ENCODE assay signal across 22 cellular contexts in the genomic region with DNA sequence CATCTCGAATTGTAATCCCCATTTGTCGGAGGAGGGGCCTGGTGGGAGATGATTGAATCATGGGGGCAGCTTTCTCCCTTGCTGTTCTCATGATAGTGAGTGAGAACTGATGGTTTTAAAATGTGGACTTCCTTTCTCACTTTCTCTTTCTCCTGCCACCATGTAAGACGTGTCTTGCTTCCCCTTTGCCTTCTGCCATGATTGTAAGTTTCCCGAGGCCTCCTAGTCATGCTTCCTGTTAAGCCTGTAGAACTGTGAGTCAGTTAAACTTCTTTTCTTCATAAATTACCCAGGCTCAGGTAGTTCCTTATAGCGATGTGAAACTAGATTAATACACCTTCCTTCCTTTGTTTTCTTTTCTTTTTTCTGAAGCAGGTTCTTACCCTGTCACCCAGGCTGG. TPM values are rescaled to one million over a fixed set of nuclear protein-coding genes. Genes with fewer than 3 reads are reported as not detected.
DNase-seq lines count a peak whose midpoint lies in the region; ATAC-seq and TF ChIP-seq lines count a peak whose summit lies in the region.
"Had no signal": no experiment of that assay in that cellular context is flagged by ENCODE, and none has a peak within 500 bp of the region (broad histone marks: within the 10 kb centered on the region; RNA-seq: fewer than 3 reads in every experiment).

No MANE protein-coding gene starts in this region.

- peaks cover 11% of the 10 kb centered on the region for H3K36me3 Mint-ChIP-seq in endodermal cell (ENCODE audit: low read depth)

- peaks cover 5% of the 10 kb centered on the region for H3K9me3 Mint-ChIP-seq in endodermal cell

- peak overlapping the region; percentile 4 for H3K27ac Mint-ChIP-seq in endodermal cell
- H3K27ac Mint-ChIP-seq: brain; effector memory CD8-positive, alpha-beta T cell; memory B cell; stimulated activated memory B cell treated with anti-CD40 and anti-IgM and Interleukin-4, amounts not matched to agents 10 μg/mL and 1 μg/mL and 100 μg/mL, for 72 hours had no signal

- no peak for ATAC-seq in GM21717 (IDR thresholded peaks at IDR 0.05; ENCODE audit: unreplicated experiment)
- ATAC-seq: effector memory CD8-positive, alpha-beta T cell; GM12878; stimulated activated memory B cell treated with anti-CD40 and anti-IgM and Interleukin-4, amounts not matched to agents 10 μg/mL and 1 μg/mL and 100 μg/mL, for 72 hours had no signal

- H3K4me3 Mint-ChIP-seq in endodermal cell = no peak overlapping the region
- H3K4me3 Mint-ChIP-seq: brain; CD4-positive, alpha-beta memory T cell; effector memory CD8-positive, alpha-beta T cell; memory B cell; stimulated activated memory B cell treated with anti-CD40 and anti-IgM and Interleukin-4, amounts not matched to agents 10 μg/mL and 1 μg/mL and 100 μg/mL, for 72 hours had no signal

- peaks cover 8% of the 10 kb centered on the region for H3K9me3 ChIP-seq in endodermal cell (ENCODE audit: control insufficient read depth, low read length)
- H3K9me3 ChIP-seq in prostate gland = no peaks in the 10 kb centered on the region
- H3K9me3 ChIP-seq: neutrophil had no signal

- H3K27me3 Mint-ChIP-seq in endodermal cell (ENCODE audit: insufficient read depth) = no peaks in the 10 kb centered on the region
- H3K27me3 Mint-ChIP-seq: effector memory CD8-positive, alpha-beta T cell had no signal

- H3K27me3 ChIP-seq in endodermal cell (ENCODE audit: control insufficient read depth, insufficient read depth, low read length, poor library complexity, severe bottlenecking) (no peaks in the 10 kb centered on the region), prostate gland (replicated peaks; ENCODE audit: insufficient read depth) (no peaks in the 10 kb centered on the region)
- H3K27me3 ChIP-seq: neutrophil had no signal

- intact Hi-C loops in prostate gland (cut with DNase I) = no loop called here

- no peak overlapping the region for H3K4me3 ChIP-seq in GM12864 (ENCODE audit: low read depth, low read length)
- no peak overlapping the region for H3K4me3 ChIP-seq in endodermal cell (ENCODE audit: low read length)
- H3K4me3 ChIP-seq in prostate gland = no peak overlapping the region
- H3K4me3 ChIP-seq: GM12878, skin epidermis had no signal

- TF ChIP-seq CTCF in GM12864 (IDR thresholded peaks at IDR 0.05; ENCODE audit: low read depth, low read length, missing control alignments) (no peak), endodermal cell (conservative IDR thresholded peaks at IDR 0.05) (no peak), prostate gland (IDR thresholded peaks at IDR 0.05) (no peak)

- DNase-seq in EL (peak; percentile 17), GM12864 (ENCODE audit: low read depth) (peak; percentile 7), OCI-M1 (lab: John Stamatoyannopoulos, UW) (peak; percentile 80), endodermal cell (no peak), AG20443 (ENCODE audit: low spot score) (no peak), prostate gland (ENCODE audit: low spot score) (no peak)
- DNase-seq: activated effector memory CD4-positive, alpha-beta T cell treated with Interleukin-2 at 50 U/mL for 16 hours; CD4-positive, alpha-beta memory T cell; DMS153; effector memory CD8-positive, alpha-beta T cell; NCI-H1417 treated with DMSO at 0.1 percent for 48 hours; NCI-H2107; NCI-H510A; stimulated activated CD4-positive, alpha-beta T cell treated with anti-CD3 and anti-CD28 coated beads, Interleukin-2, amount 100 ng/mL, for 24 hours; T-helper 9 cell had no signal

- TF ChIP-seq POLR2A in prostate gland (IDR thresholded peaks at IDR 0.05) = no peak

- H3K9ac ChIP-seq in endodermal cell (ENCODE audit: extremely low read depth, low read length, poor library complexity, severe bottlenecking) = no peak overlapping the region

- H3K27ac ChIP-seq in endodermal cell (ENCODE audit: low read depth, low read length) (no peak overlapping the region), prostate gland (no peak overlapping the region)
- H3K27ac ChIP-seq: neutrophil, skin epidermis had no signal

- H3K4me1 ChIP-seq in endodermal cell (ENCODE audit: control insufficient read depth, insufficient read depth, low read length) = no peaks in the 10 kb centered on the region
- H3K4me1 ChIP-seq in prostate gland (replicated peaks) = no peaks in the 10 kb centered on the region

- 87 to 88% methylated on average over 2 to 5 of the region's 5 CpGs for WGBS in endodermal cell (ENCODE audit: insufficient coverage in 1 of 2, insufficient read length in 1 of 2), 2 experiments
- WGBS in prostate gland = 76% methylated on average over 5 of the region's 5 CpGs

- H3K4me1 Mint-ChIP-seq in endodermal cell = no peaks in the 10 kb centered on the region
- H3K4me1 Mint-ChIP-seq: brain; memory B cell; stimulated activated memory B cell treated with anti-CD40 and anti-IgM and Interleukin-4, amounts not matched to agents 10 μg/mL and 1 μg/mL and 100 μg/mL, for 72 hours had no signal

- H3K36me3 ChIP-seq in endodermal cell (ENCODE audit: control insufficient read depth, insufficient read depth, low read length) = no peaks in the 10 kb centered on the region
- no peaks in the 10 kb centered on the region for H3K36me3 ChIP-seq in prostate gland
- H3K36me3 ChIP-seq: neutrophil had no signal

RNA-seq across cellular contexts. Expression of a gene that starts 13.9 kb away (rescaled TPM):
- total RNA-seq in endodermal cell (10 to 100 TPM; 17.4 to 33.9 TPM), prostate gland (1 to 10 TPM; 1.4 to 3.5 TPM)
- 6.2 TPM for polyA plus RNA-seq in endodermal cell (2013, experiment 1 of 2)
- 8.7 TPM for polyA plus RNA-seq in endodermal cell (2013, experiment 2 of 2)

Comparison
In these comparisons a context has a peak if more than half of its experiments do, and no peak if none do; other contexts are left out.
1. DNase-seq: peak in EL (single experiment), GM12864 (single experiment) and OCI-M1 (single experiment); none in endodermal cell (single experiment), AG20443 (single experiment) and prostate gland (single experiment).
2. RNA of a gene that starts 13.9 kb away (total RNA-seq): 17.4 to 33.9 TPM in endodermal cell; 1.4 to 3.5 TPM in prostate gland; every median in the first group is over 4 times any median in the second.